26 cellular contexts compared by ENCODE assay signal in the genomic region with DNA sequence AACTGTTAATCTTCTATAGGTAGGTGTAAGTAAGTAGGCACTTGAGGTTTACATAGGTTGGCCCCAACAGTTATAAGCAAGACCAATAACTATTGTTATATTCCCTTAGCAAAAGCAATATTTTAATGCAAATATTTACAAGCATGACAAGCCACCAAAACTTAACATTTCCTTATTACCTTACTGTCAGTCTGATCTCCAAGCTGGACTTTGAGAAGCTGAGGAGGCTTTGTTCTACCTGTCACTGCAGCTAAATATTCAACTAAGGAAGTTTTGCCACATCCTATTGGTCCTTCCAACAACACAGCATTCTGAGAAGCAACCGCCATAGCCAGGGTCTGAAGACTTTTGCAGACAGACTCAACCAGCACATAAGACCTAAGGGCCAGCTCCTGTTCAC.
"Had no signal": no experiment of that assay in that cellular context is flagged by ENCODE, and none has a peak within 500 bp of the region (broad histone marks: within the 10 kb centered on the region; RNA-seq: fewer than 3 reads in every experiment).

No MANE protein-coding gene starts in this region.

- H3K9me3 Mint-ChIP-seq: dendritic cell treated with granulocyte-macrophage colony-stimulating factor and Interleukin-4, amounts not matched to agents 40 ng/mL and 50 ng/mL, for 4 days; effector memory CD8-positive, alpha-beta T cell; mesothelial cell of epicardium had no signal

- H3K27me3 Mint-ChIP-seq: dendritic cell treated with granulocyte-macrophage colony-stimulating factor and Interleukin-4, amounts not matched to agents 40 ng/mL and 50 ng/mL, for 4 days; effector memory CD8-positive, alpha-beta T cell had no signal

- H3K27me3 ChIP-seq: esophagus squamous epithelium, gastrocnemius medialis, heart right ventricle, left lung had no signal

- FAIRE-seq: colon, endometrium, islet of Langerhans, keratinocyte had no signal

- H3K4me1 ChIP-seq: esophagus squamous epithelium, left lung, lower lobe of right lung had no signal

- DNase-seq: effector CD8-positive, alpha-beta T cell; effector memory CD8-positive, alpha-beta T cell; endodermal cell; erythroblast; esophagus squamous epithelium; foreskin fibroblast; foreskin melanocyte; gastrocnemius medialis; glutamatergic neuron; head of caudate nucleus; heart right ventricle; hippocampal formation; left cardiac atrium; left lung; left ventricle myocardium superior; lower lobe of right lung; mesenchymal stem cell had no signal

- ATAC-seq: effector memory CD8-positive, alpha-beta T cell; esophagus mucosa; gastrocnemius medialis; heart right ventricle; left cardiac atrium; left lung; left ventricle myocardium superior; lower lobe of right lung had no signal

- H3K9me3 ChIP-seq: esophagus squamous epithelium, gastrocnemius medialis, heart right ventricle, left lung, lower lobe of right lung had no signal

- H3K4me3 ChIP-seq: coronary artery, esophagus squamous epithelium, gastrocnemius medialis, heart right ventricle, left lung, lower lobe of right lung had no signal

- H3K27ac ChIP-seq: coronary artery, epithelial cell of prostate, esophagus squamous epithelium, gastrocnemius medialis, heart right ventricle, left lung, lower lobe of right lung had no signal

- H3K4me1 Mint-ChIP-seq: mesothelial cell of epicardium had no signal

- H3K4me3 Mint-ChIP-seq: dendritic cell treated with granulocyte-macrophage colony-stimulating factor and Interleukin-4, amounts not matched to agents 40 ng/mL and 50 ng/mL, for 4 days; effector memory CD8-positive, alpha-beta T cell; endodermal cell; mesothelial cell of epicardium had no signal

- H3K27ac Mint-ChIP-seq: dendritic cell treated with granulocyte-macrophage colony-stimulating factor and Interleukin-4, amounts not matched to agents 40 ng/mL and 50 ng/mL, for 4 days; effector memory CD8-positive, alpha-beta T cell; endodermal cell; mesothelial cell of epicardium had no signal
